ENCODE assay signal across 8 cellular contexts in the genomic region with DNA sequence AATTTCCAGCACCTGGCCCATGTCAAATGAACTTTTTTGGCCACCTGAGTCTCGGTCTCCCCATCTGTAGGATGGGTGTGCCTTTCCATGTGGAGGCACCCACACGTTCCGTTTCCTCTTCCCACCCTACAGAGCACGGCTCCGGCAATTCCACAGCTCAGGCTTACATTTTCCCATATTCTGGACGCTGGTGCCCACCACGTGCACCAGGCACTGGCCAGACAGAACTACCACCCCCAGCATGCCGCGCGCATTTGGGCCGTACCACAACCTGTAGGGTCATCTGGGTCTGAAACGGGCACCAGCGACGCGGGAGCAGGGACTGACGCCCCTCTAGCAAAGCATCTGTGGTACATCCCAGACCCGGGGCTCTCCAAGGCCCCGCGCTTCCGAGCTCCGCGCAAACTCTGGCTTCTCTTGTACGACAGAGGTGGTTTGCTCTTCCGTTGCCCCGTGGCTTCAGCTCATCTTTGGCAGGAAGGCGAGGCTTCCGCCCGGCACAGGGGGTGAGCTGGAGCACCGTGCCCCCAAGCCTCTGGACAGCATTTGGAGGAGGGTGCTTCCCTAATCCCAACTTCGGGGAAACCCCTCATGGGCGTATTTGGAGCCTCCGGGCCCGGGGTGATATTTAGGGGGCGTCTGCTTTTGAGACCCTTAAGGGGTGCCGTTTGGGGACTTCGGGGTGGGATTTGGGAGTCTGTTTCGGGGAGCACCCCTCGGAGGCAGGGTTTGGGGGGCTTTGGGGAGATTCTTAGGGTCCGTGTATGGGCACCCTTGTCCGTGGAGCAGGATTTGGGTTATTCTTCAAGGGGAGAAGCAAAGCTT. TPM values are rescaled to one million over a fixed set of nuclear protein-coding genes. Genes with fewer than 3 reads are reported as not detected.
A peak's percentile ranks its signal among the peaks of the same experiment; 100 is the strongest.
DNase-seq lines count a peak whose midpoint lies in the region; ATAC-seq and TF ChIP-seq lines count a peak whose summit lies in the region.

No MANE protein-coding gene starts in this region.

- in situ Hi-C loops in Panc1 (cut with HindIII; ENCODE audit: low pct_unique_long_range_greater_than_20kb, low sequenced_read_pairs) = no loop called here

- H3K36me3 ChIP-seq in KOPT-K1 (ENCODE audit: insufficient read depth, low read length) (peaks cover 21% of the 10 kb centered on the region), Panc1 (ENCODE audit: control insufficient read depth, insufficient read depth, low read length) (peaks cover under 1% of the 10 kb centered on the region; the same call in 1 of the 2 replicates)
- peaks cover 0 to 18% (median 0%) of the 10 kb centered on the region in 3 experiments for H3K36me3 ChIP-seq in naive thymus-derived CD4-positive, alpha-beta T cell (ENCODE audit: control insufficient read depth in 2 of 3, insufficient read depth in 3 of 3, low read length in 3 of 3)

- peak overlapping the region; percentile 86 to 96 (median 93) for H3K4me3 Mint-ChIP-seq in naive thymus-derived CD4-positive, alpha-beta T cell
- peak overlapping the region; percentile 97 for H3K4me3 Mint-ChIP-seq in stimulated activated effector memory CD8-positive, alpha-beta T cell treated with anti-CD3 and anti-CD28 coated beads, Interleukin-12 subunit alpha, Interleukin-12 subunit beta, amount 100 ng/mL, for 72 hours

- peak; percentile 51 for ATAC-seq in GM21717 (IDR thresholded peaks at IDR 0.05; ENCODE audit: unreplicated experiment)
- ATAC-seq in Panc1 = peak; percentile 86
- peak; percentile 87 for ATAC-seq in naive thymus-derived CD4-positive, alpha-beta T cell
- peak; percentile 90 for ATAC-seq in stimulated activated effector memory CD8-positive, alpha-beta T cell treated with anti-CD3 and anti-CD28 coated beads, Interleukin-12 subunit alpha, Interleukin-12 subunit beta, amount 100 ng/mL, for 72 hours

- no peaks in the 10 kb centered on the region for H3K27me3 Mint-ChIP-seq in naive thymus-derived CD4-positive, alpha-beta T cell

- peak overlapping the region; percentile 72 to 73 for H3K4me3 ChIP-seq in Panc1 (ENCODE audit: low read depth in 2 of 2, low read length in 2 of 2)
- H3K4me3 ChIP-seq in naive thymus-derived CD4-positive, alpha-beta T cell (ENCODE audit: low read length) = peak overlapping the region; percentile 60

- peaks cover 0 to 10% (median 3%) of the 10 kb centered on the region in 5 donors for H3K36me3 Mint-ChIP-seq in naive thymus-derived CD4-positive, alpha-beta T cell
- peaks cover 42% of the 10 kb centered on the region for H3K36me3 Mint-ChIP-seq in stimulated activated effector memory CD8-positive, alpha-beta T cell treated with anti-CD3 and anti-CD28 coated beads, Interleukin-12 subunit alpha, Interleukin-12 subunit beta, amount 100 ng/mL, for 72 hours

- POLR2A ChIA-PET in Panc1 (lab: Charles Lee) = interaction anchor here (0.6 kb wide), 1 partner anchor 39 kb away, joined by 16 read pairs; no protein-coding TSS in a partner anchor
- POLR2A ChIA-PET in naive thymus-derived CD4-positive, alpha-beta T cell (lab: Charles Lee) = interaction anchor here (0.8 to 2.9 kb wide), 9 partner anchors 28 to 1768 kb away, joined by 3 to 25 read pairs (median 8); a partner anchor contains a TSS

- no peaks in the 10 kb centered on the region for H3K27me3 ChIP-seq in Panc1 (ENCODE audit: control insufficient read depth, insufficient read depth, low read length)
- H3K27me3 ChIP-seq in naive thymus-derived CD4-positive, alpha-beta T cell (ENCODE audit: control insufficient read depth in 2 of 2, insufficient read depth in 2 of 2, low read length in 2 of 2) = no peaks in the 10 kb centered on the region

- CTCF ChIA-PET in Panc1 (lab: Charles Lee) = interaction anchor here (0.6 to 1.0 kb wide), 3 partner anchors 62 to 333 kb away, joined by 3 to 5 read pairs (median 3); no protein-coding TSS in a partner anchor
- CTCF ChIA-PET in naive thymus-derived CD4-positive, alpha-beta T cell (lab: Charles Lee) = interaction anchor here (0.6 to 2.1 kb wide), 5 partner anchors 46 to 809 kb away, joined by 3 to 11 read pairs (median 5); a partner anchor contains a TSS

- peaks cover 12 to 47% (median 36%) of the 10 kb centered on the region in 7 donors for H3K4me1 Mint-ChIP-seq in naive thymus-derived CD4-positive, alpha-beta T cell
- peaks cover 40% of the 10 kb centered on the region for H3K4me1 Mint-ChIP-seq in stimulated activated effector memory CD8-positive, alpha-beta T cell treated with anti-CD3 and anti-CD28 coated beads, Interleukin-12 subunit alpha, Interleukin-12 subunit beta, amount 100 ng/mL, for 72 hours

- no peak for TF ChIP-seq CTCF in Panc1 (IDR thresholded peaks at IDR 0.05)

- DNase-seq in DMS53 (lab: John Stamatoyannopoulos, UW) (peak; percentile 97), Panc1 (ENCODE audit: low read depth, low spot score) (peak; percentile 60), fibroblast of gingiva (ENCODE audit: low read depth) (peak; percentile 94)
- peak; percentile 84 to 88 for DNase-seq in activated T-cell treated with anti-CD3 and anti-CD28 coated beads, Interleukin-2, amount 50 U/mL, for 48 hours
- DNase-seq in naive thymus-derived CD4-positive, alpha-beta T cell = peak; percentile 43 to 85 (median 76)
- DNase-seq in stimulated activated effector memory CD8-positive, alpha-beta T cell treated with anti-CD3 and anti-CD28 coated beads, Interleukin-12 subunit alpha, Interleukin-12 subunit beta, amount 100 ng/mL, for 72 hours (ENCODE audit: low spot score in 2 of 2) = peak; percentile 57 to 85

- H3K27ac ChIP-seq in KOPT-K1 (ENCODE audit: low read depth, low read length, poor library complexity, severe bottlenecking) (peak overlapping the region; percentile 93), Panc1 (ENCODE audit: low read length) (peak overlapping the region; percentile 85)
- peak overlapping the region; percentile 79 for H3K27ac ChIP-seq in naive thymus-derived CD4-positive, alpha-beta T cell (ENCODE audit: low read depth, low read length)

- peaks cover 17% of the 10 kb centered on the region for H3K4me1 ChIP-seq in Panc1 (ENCODE audit: control insufficient read depth, insufficient read depth, low read length)
- H3K4me1 ChIP-seq in naive thymus-derived CD4-positive, alpha-beta T cell (ENCODE audit: control insufficient read depth in 2 of 2, insufficient read depth in 2 of 2, low read length in 2 of 2) = peaks cover 5 to 6% of the 10 kb centered on the region in 2 donors

- peak overlapping the region; percentile 79 to 95 (median 92) for H3K27ac Mint-ChIP-seq in naive thymus-derived CD4-positive, alpha-beta T cell
- H3K27ac Mint-ChIP-seq in stimulated activated effector memory CD8-positive, alpha-beta T cell treated with anti-CD3 and anti-CD28 coated beads, Interleukin-12 subunit alpha, Interleukin-12 subunit beta, amount 100 ng/mL, for 72 hours = peak overlapping the region; percentile 99

- intact Hi-C loops in Panc1 (cut with micrococcal nuclease; ENCODE audit: unreplicated experiment) = loop anchor here (10.0 kb wide), 2 partner anchors 194 to 334 kb away; no protein-coding TSS in a partner anchor
- intact Hi-C loops in naive thymus-derived CD4-positive, alpha-beta T cell (cut with micrococcal nuclease) = loop anchor here (1.0 to 10.0 kb wide), 9 partner anchors 46 to 837 kb away; a partner anchor contains a TSS

- no peaks in the 10 kb centered on the region for H3K9me3 ChIP-seq in KOPT-K1 (ENCODE audit: insufficient read depth, low read length, poor library complexity, severe bottlenecking)
- no peaks in the 10 kb centered on the region for H3K9me3 ChIP-seq in Panc1 (ENCODE audit: control insufficient read depth, insufficient read depth, low read depth, low read length)
- H3K9me3 ChIP-seq in naive thymus-derived CD4-positive, alpha-beta T cell (ENCODE audit: control insufficient read depth in 2 of 3, low read length in 3 of 3) = no peaks in the 10 kb centered on the region

- no TSS peak for BruUV-seq in Panc1 (replicated peaks; lab: Mats Ljungman, UMichigan)

- no peaks in the 10 kb centered on the region for H3K9me3 Mint-ChIP-seq in naive thymus-derived CD4-positive, alpha-beta T cell
- H3K9me3 Mint-ChIP-seq in stimulated activated effector memory CD8-positive, alpha-beta T cell treated with anti-CD3 and anti-CD28 coated beads, Interleukin-12 subunit alpha, Interleukin-12 subunit beta, amount 100 ng/mL, for 72 hours = no peaks in the 10 kb centered on the region

RNA-seq across cellular contexts. Expression of a gene that starts 3.0 kb away (rescaled TPM):
- 302 TPM for total RNA-seq in Panc1 (2021; ENCODE audit: unreplicated experiment)
- polyA plus RNA-seq in Panc1 (2012; ENCODE audit: insufficient read length) = 333 TPM
- 100 to 1,000 TPM in 4 of 5 experiments, 10 to 100 TPM in 1; 98.0 to 183 (median 118) TPM for total RNA-seq in naive thymus-derived CD4-positive, alpha-beta T cell
- 100 to 1,000 TPM; 145 to 187 TPM for polyA plus RNA-seq in naive thymus-derived CD4-positive, alpha-beta T cell

RNA-seq across cellular contexts. Expression of a gene that starts 27.8 kb away (rescaled TPM):
- total RNA-seq in Panc1 (2021; ENCODE audit: unreplicated experiment) = 134 TPM
- 135 TPM for polyA plus RNA-seq in Panc1 (2012; ENCODE audit: insufficient read length)
- 100 to 1,000 TPM in 2 of 5 experiments, 10 to 100 TPM in 3; 51.8 to 112 (median 62.4) TPM for total RNA-seq in naive thymus-derived CD4-positive, alpha-beta T cell
- polyA plus RNA-seq in naive thymus-derived CD4-positive, alpha-beta T cell = 10 to 100 TPM in 1 of 2 donors, 1 to 10 TPM in 1; 6.4 to 15.7 TPM

RNA-seq across cellular contexts. Expression of a gene that starts 42.2 kb away (rescaled TPM):
- total RNA-seq in Panc1 (2021; ENCODE audit: unreplicated experiment) = 82.4 TPM
- polyA plus RNA-seq in Panc1 (2012; ENCODE audit: insufficient read length) = 105 TPM
- total RNA-seq in naive thymus-derived CD4-positive, alpha-beta T cell = 100 to 1,000 TPM in 1 of 5 experiments, 10 to 100 TPM in 4; 21.3 to 101 (median 77.0) TPM
- polyA plus RNA-seq in naive thymus-derived CD4-positive, alpha-beta T cell = 10 to 100 TPM; 51.2 to 94.7 TPM

RNA-seq across cellular contexts. Expression of a gene that starts 45.6 kb away (rescaled TPM):
- total RNA-seq in Panc1 (2021; ENCODE audit: unreplicated experiment) = 47.1 TPM
- 58.6 TPM for polyA plus RNA-seq in Panc1 (2012; ENCODE audit: insufficient read length)
- total RNA-seq in naive thymus-derived CD4-positive, alpha-beta T cell = 10 to 100 TPM; 31.8 to 55.6 (median 47.6) TPM
- 10 to 100 TPM; 24.6 to 36.4 TPM for polyA plus RNA-seq in naive thymus-derived CD4-positive, alpha-beta T cell

RNA-seq across cellular contexts. Expression of a gene that starts 46.2 kb away (rescaled TPM):
- 109 TPM for total RNA-seq in Panc1 (2021; ENCODE audit: unreplicated experiment)
- polyA plus RNA-seq in Panc1 (2012; ENCODE audit: insufficient read length) = 151 TPM
- total RNA-seq in naive thymus-derived CD4-positive, alpha-beta T cell = 10 to 100 TPM; 51.3 to 92.5 (median 55.2) TPM
- 100 to 1,000 TPM; 152 to 162 TPM for polyA plus RNA-seq in naive thymus-derived CD4-positive, alpha-beta T cell

Comparison
In these comparisons a context has a peak if more than half of its experiments do, and no peak if none do; other contexts are left out.
1. Peak in every context shown above with its lines: DNase-seq, ATAC-seq, H3K4me3 ChIP-seq and H3K27ac ChIP-seq.